ENCODE assay signal across 8 cellular contexts in genomic region chr4:70721747-70722146, GRCh38. TPM values are rescaled to one million over a fixed set of nuclear protein-coding genes. Genes with fewer than 3 reads are reported as not detected.
DNase-seq lines count a peak whose midpoint lies in the region; ATAC-seq and TF ChIP-seq lines count a peak whose summit lies in the region.

Gene RUFY3, plus strand, starts transcription at chr4:70721964. Its CDS starts 610 bp downstream, at chr4:70722574.

- no peaks in the 10 kb centered on the region for H3K9me3 Mint-ChIP-seq in HFFc6
- H3K9me3 Mint-ChIP-seq in effector memory CD8-positive, alpha-beta T cell = no peaks in the 10 kb centered on the region

- DNase-seq in AG04450 (ENCODE audit: low read depth, low spot score) = peak; percentile 91
- DNase-seq in HFFc6 = peak; percentile 97
- DNase-seq in RPMI7951 (ENCODE audit: low read depth) = peak; percentile 87
- DNase-seq in effector memory CD8-positive, alpha-beta T cell = no peak
- no peak for DNase-seq in thyroid gland
- DNase-seq in GM13977 (ENCODE audit: low spot score) = no peak

- H3K4me1 ChIP-seq in mesodermal cell (ENCODE audit: control insufficient read depth, insufficient read depth, low read length, poor library complexity, severe bottlenecking) (peaks cover 14% of the 10 kb centered on the region), thyroid gland (peaks cover 21 to 46% of the 10 kb centered on the region in 2 donors)

- H3K9me3 ChIP-seq in AG04450 (ENCODE audit: control insufficient read depth, insufficient read depth, low read length) (no peaks in the 10 kb centered on the region), mesodermal cell (ENCODE audit: control insufficient read depth, low read length) (no peaks in the 10 kb centered on the region), thyroid gland (no peaks in the 10 kb centered on the region)

- CTCF ChIA-PET in AG04450 (lab: Charles Lee) = interaction anchor here (0.6 to 2.1 kb wide), 5 partner anchors 16 to 745 kb away, joined by 3 to 12 read pairs (median 3); no protein-coding TSS in a partner anchor

- H3K4me1 Mint-ChIP-seq in HFFc6 (ENCODE audit: low read depth) = peaks cover 26% of the 10 kb centered on the region
- peaks cover 4 to 11% of the 10 kb centered on the region in 2 donors for H3K4me1 Mint-ChIP-seq in effector memory CD8-positive, alpha-beta T cell (ENCODE audit: low read depth in 2 of 2)

- no peak for ATAC-seq in effector memory CD8-positive, alpha-beta T cell (replicated peaks)
- ATAC-seq in GM21390 (IDR thresholded peaks at IDR 0.05; ENCODE audit: unreplicated experiment) = no peak

- intact Hi-C loops in thyroid gland (cut with DNase I) = no loop called here

- TF ChIP-seq CTCF in AG04450 (IDR thresholded peaks at IDR 0.05; ENCODE audit: low read depth, low read length) = no peak
- no peak for TF ChIP-seq CTCF in HFFc6 (IDR thresholded peaks at IDR 0.05)
- no peak for TF ChIP-seq CTCF in thyroid gland (IDR thresholded peaks at IDR 0.05)
- TF ChIP-seq CTCF in GM13977 (IDR thresholded peaks at IDR 0.05; ENCODE audit: extremely low read depth, insufficient read depth, missing control alignments) = no peak

- peak within 1 kb of the TSS; percentile 95 for H3K27ac Mint-ChIP-seq in HFFc6
- peak within 1 kb of the TSS; percentile 32 to 64 for H3K27ac Mint-ChIP-seq in effector memory CD8-positive, alpha-beta T cell

- no peak for TF ChIP-seq POLR2A in thyroid gland (IDR thresholded peaks at IDR 0.05)

- WGBS in mesodermal cell (ENCODE audit: insufficient coverage in 2 of 2), 2 experiments = 52% methylated on average over 3 of the region's 3 CpGs; no CpG with 5 or more reads in 1 of the 2 experiments
- WGBS in thyroid gland, 2 donors = 53 to 61% methylated on average over 3 of the region's 3 CpGs

- no peaks in the 10 kb centered on the region for H3K27me3 Mint-ChIP-seq in HFFc6 (ENCODE audit: insufficient read depth)
- H3K27me3 Mint-ChIP-seq in effector memory CD8-positive, alpha-beta T cell = no peaks in the 10 kb centered on the region

- peaks cover 3% of the 10 kb centered on the region for H3K36me3 ChIP-seq in mesodermal cell (ENCODE audit: control insufficient read depth, insufficient read depth, low read length)
- no peaks in the 10 kb centered on the region for H3K36me3 ChIP-seq in thyroid gland

- H3K27ac ChIP-seq in AG04450 (ENCODE audit: low read depth, low read length) (peak within 1 kb of the TSS; percentile 90), mesodermal cell (ENCODE audit: low read depth, low read length, severe bottlenecking) (peak within 1 kb of the TSS; percentile 89), thyroid gland (peak within 1 kb of the TSS; percentile 47 to 55 (median 54))

- H3K36me3 Mint-ChIP-seq in HFFc6 (ENCODE audit: low read depth) = peaks cover 16% of the 10 kb centered on the region
- peaks cover 6% of the 10 kb centered on the region for H3K36me3 Mint-ChIP-seq in effector memory CD8-positive, alpha-beta T cell (ENCODE audit: insufficient read depth)

- H3K4me3 ChIP-seq in AG04450 (ENCODE audit: low read depth, low read length) = peak within 1 kb of the TSS; percentile 85
- H3K4me3 ChIP-seq in mesodermal cell (ENCODE audit: extremely low read depth, insufficient read depth, low read length, poor library complexity, severe bottlenecking) = peak within 1 kb of the TSS; percentile 20
- peak within 1 kb of the TSS in 1 of 3 donors; percentile 10 for H3K4me3 ChIP-seq in thyroid gland (replicated peaks in 1 of 3)

- H3K27me3 ChIP-seq in AG04450 (ENCODE audit: control insufficient read depth, insufficient read depth, low read length) (no peaks in the 10 kb centered on the region), thyroid gland (no peaks in the 10 kb centered on the region)

- in situ Hi-C loops in GM13977 (cut with MboI; ENCODE audit: low pct_unique_long_range_greater_than_20kb, low sequenced_read_pairs, unreplicated experiment) = no loop called here

- POLR2A ChIA-PET in AG04450 (lab: Yijun Ruan, JAX) = interaction anchor here (0.7 to 1.6 kb wide), 3 partner anchors 13 to 496 kb away, joined by 4 to 13 read pairs (median 7); no protein-coding TSS in a partner anchor

- H3K4me3 Mint-ChIP-seq in HFFc6 = peak within 1 kb of the TSS; percentile 92
- peak within 1 kb of the TSS in 1 of 2 donors; percentile 16 for H3K4me3 Mint-ChIP-seq in effector memory CD8-positive, alpha-beta T cell

RNA-seq across cellular contexts. Expression of gene RUFY3, which starts in this region (rescaled TPM):
- polyA plus RNA-seq in AG04450 (2011; rRNA removed) = 39.1 and 57.9 TPM in 2 replicates
- 36.0 and 42.0 TPM in 2 replicates for polyA minus RNA-seq in AG04450 (2011; rRNA and poly(A)+ RNA removed)
- total RNA-seq in HFFc6 (2021; fragmentation: NEBNext Ultra II Directional; extraction: Animal tissue kit (Norgen Biotek cat#: 25700)) = 10 to 100 TPM; 35.7 to 44.8 (median 38.4) TPM
- total RNA-seq in RPMI7951 (2014; rRNA removed; shearing (Covaris generic)) = 15.7 and 16.0 TPM in 2 replicates
- 56.2 TPM for polyA plus RNA-seq in mesodermal cell (2013, experiment 1 of 2)
- polyA plus RNA-seq in mesodermal cell (2013, experiment 2 of 2) = 52.7 TPM
- total RNA-seq in thyroid gland = 100 to 1,000 TPM; 148 to 242 (median 155) TPM

Comparison
In these comparisons a context has a peak if more than half of its experiments do, and no peak if none do; other contexts are left out.
1. DNase-seq: peak in AG04450 (single experiment), HFFc6 (single experiment) and RPMI7951 (single experiment); none in effector memory CD8-positive, alpha-beta T cell (0 of 3), thyroid gland (0 of 2) and GM13977 (single experiment).
2. Peak in every context shown above with its lines, with median percentiles within 50 percentile points of each other: H3K27ac ChIP-seq.